In the genomic region with DNA sequence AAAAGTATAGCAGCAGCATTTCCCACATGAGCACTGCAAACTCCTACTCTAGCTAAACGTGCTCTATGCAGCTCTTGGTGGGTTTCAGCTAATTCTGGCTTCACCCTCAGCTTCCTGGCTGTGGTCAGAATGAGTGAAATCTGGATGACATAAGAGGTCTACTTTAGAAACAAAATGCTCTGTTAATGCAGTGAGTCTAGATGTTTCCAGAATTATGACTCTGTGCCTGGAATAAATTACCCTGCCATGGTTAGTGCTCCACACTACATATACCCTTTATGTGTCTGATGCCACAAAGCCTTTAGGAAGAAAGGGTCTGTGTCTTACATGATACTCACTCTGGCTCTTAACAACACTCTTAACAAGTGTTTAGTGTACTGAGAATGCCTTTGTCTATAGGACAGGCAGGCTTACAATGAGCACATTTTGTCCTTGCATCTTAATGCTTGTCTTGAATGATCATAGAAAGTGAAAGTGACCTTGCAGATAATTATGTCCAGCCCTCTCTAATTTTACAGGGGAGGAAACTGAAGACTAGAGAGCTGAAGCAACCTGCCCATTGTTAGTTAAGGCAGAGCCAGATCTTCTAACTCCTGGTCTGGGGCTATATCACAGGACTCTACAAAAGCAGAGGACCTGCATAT, we compare ENCODE assay signal across 2 cellular contexts.
TF ChIP-seq lines count a peak whose summit lies in the region.

No MANE protein-coding gene starts in this region.

TF ChIP-seq in IMR-90, 13 proteins besides CTCF, POLR2A, EP300 and RAD21:
- TF ChIP-seq NFE2L2 (IDR thresholded peaks at IDR 0.05; ENCODE audit: low read depth, low read length) = no peak
- TF ChIP-seq MAZ (IDR thresholded peaks at IDR 0.05; ENCODE audit: borderline replicate concordance, low read depth, low read length) = no peak
- TF ChIP-seq FOS (IDR thresholded peaks at IDR 0.05; ENCODE audit: low read depth, low read length) = no peak
- TF ChIP-seq RCOR1 (IDR thresholded peaks at IDR 0.05; ENCODE audit: insufficient replicate concordance, low read length) = no peak
- TF ChIP-seq MXI1 (IDR thresholded peaks at IDR 0.05; ENCODE audit: borderline replicate concordance, low read depth, low read length) = no peak
- TF ChIP-seq, protein P1, sequence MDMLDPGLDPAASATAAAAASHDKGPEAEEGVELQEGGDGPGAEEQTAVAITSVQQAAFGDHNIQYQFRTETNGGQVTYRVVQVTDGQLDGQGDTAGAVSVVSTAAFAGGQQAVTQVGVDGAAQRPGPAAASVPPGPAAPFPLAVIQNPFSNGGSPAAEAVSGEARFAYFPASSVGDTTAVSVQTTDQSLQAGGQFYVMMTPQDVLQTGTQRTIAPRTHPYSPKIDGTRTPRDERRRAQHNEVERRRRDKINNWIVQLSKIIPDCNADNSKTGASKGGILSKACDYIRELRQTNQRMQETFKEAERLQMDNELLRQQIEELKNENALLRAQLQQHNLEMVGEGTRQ (IDR thresholded peaks at IDR 0.05; ENCODE audit: low read depth, low read length) = no peak
- no peak for TF ChIP-seq MAFK (IDR thresholded peaks at IDR 0.05; ENCODE audit: low read depth, low read length)
- TF ChIP-seq, protein P2, sequence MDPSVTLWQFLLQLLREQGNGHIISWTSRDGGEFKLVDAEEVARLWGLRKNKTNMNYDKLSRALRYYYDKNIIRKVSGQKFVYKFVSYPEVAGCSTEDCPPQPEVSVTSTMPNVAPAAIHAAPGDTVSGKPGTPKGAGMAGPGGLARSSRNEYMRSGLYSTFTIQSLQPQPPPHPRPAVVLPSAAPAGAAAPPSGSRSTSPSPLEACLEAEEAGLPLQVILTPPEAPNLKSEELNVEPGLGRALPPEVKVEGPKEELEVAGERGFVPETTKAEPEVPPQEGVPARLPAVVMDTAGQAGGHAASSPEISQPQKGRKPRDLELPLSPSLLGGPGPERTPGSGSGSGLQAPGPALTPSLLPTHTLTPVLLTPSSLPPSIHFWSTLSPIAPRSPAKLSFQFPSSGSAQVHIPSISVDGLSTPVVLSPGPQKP (IDR thresholded peaks at IDR 0.05; ENCODE audit: borderline replicate concordance, low read depth, low read length) = no peak
- no peak for TF ChIP-seq SMC3 (IDR thresholded peaks at IDR 0.05; ENCODE audit: low read depth, low read length)
- no peak for TF ChIP-seq CEBPB (IDR thresholded peaks at IDR 0.05; ENCODE audit: low read depth, low read length)
- no peak for TF ChIP-seq CHD1 (IDR thresholded peaks at IDR 0.05; ENCODE audit: low read depth, low read length)
- TF ChIP-seq RFX5 (IDR thresholded peaks at IDR 0.05; ENCODE audit: low read depth, low read length) = no peak
- TF ChIP-seq BHLHE40 (IDR thresholded peaks at IDR 0.05; ENCODE audit: low read depth, low read length) = no peak

TF ChIP-seq in GM23338, 12 proteins besides CTCF, POLR2A, EP300 and RAD21:
- TF ChIP-seq POLR2AphosphoS5 (IDR thresholded peaks at IDR 0.05; ENCODE audit: low read depth) (no peak), ZNF331 (CRISPR knock-in tag; IDR thresholded peaks at IDR 0.05; ENCODE audit: low read depth) (no peak), EZH2phosphoT487 (IDR thresholded peaks at IDR 0.05; ENCODE audit: unreplicated experiment) (no peak), ZNF114 (CRISPR knock-in tag; IDR thresholded peaks at IDR 0.05) (no peak), JUNB (IDR thresholded peaks at IDR 0.05; ENCODE audit: unreplicated experiment) (no peak), ZNF462 (CRISPR knock-in tag; IDR thresholded peaks at IDR 0.05) (no peak), CREB1 (CRISPR knock-in tag; IDR thresholded peaks at IDR 0.05; ENCODE audit: low read depth) (no peak), ETS1 (IDR thresholded peaks at IDR 0.05) (no peak), STAT1 (IDR thresholded peaks at IDR 0.05; ENCODE audit: unreplicated experiment) (no peak)
- TF ChIP-seq, protein P3, sequence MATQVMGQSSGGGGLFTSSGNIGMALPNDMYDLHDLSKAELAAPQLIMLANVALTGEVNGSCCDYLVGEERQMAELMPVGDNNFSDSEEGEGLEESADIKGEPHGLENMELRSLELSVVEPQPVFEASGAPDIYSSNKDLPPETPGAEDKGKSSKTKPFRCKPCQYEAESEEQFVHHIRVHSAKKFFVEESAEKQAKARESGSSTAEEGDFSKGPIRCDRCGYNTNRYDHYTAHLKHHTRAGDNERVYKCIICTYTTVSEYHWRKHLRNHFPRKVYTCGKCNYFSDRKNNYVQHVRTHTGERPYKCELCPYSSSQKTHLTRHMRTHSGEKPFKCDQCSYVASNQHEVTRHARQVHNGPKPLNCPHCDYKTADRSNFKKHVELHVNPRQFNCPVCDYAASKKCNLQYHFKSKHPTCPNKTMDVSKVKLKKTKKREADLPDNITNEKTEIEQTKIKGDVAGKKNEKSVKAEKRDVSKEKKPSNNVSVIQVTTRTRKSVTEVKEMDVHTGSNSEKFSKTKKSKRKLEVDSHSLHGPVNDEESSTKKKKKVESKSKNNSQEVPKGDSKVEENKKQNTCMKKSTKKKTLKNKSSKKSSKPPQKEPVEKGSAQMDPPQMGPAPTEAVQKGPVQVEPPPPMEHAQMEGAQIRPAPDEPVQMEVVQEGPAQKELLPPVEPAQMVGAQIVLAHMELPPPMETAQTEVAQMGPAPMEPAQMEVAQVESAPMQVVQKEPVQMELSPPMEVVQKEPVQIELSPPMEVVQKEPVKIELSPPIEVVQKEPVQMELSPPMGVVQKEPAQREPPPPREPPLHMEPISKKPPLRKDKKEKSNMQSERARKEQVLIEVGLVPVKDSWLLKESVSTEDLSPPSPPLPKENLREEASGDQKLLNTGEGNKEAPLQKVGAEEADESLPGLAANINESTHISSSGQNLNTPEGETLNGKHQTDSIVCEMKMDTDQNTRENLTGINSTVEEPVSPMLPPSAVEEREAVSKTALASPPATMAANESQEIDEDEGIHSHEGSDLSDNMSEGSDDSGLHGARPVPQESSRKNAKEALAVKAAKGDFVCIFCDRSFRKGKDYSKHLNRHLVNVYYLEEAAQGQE (IDR thresholded peaks at IDR 0.05; ENCODE audit: unreplicated experiment) = no peak
TF ChIP-seq in GM23338: peak in this region for 0.
